In the genomic region with DNA sequence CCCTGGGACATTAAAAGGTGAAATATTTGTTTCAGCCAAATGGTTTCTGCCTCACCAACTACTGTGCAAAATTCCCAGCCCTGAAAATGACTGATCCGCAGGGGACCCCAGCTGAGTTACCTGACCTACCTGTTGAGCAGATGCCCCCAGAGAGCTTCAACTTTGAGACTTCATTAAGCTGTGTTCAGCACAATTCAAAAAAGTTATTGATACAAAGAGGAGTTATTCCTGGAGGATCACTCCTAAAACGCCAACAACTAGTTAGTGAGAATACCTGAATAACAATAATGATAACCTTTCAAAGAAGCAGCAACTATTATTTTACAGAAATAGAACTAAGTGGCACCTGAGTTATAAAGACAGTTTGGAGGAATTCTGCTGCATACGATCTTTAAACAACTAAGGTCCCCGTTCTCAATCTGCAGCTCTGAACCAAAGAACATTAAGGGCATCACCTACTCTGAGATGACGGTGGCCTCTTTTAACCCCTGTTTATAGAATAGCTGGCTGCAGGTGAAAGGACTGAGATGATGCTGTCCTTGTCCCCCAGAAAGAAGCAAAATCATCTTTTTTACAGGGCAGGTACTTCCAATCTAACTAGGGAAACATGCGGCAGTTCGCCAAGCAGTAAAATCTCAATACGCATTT, we compare ENCODE assay signal across 9 cellular contexts. TPM values are rescaled to one million over a fixed set of nuclear protein-coding genes. Genes with fewer than 3 reads are reported as not detected.
DNase-seq lines count a peak whose midpoint lies in the region; ATAC-seq and TF ChIP-seq lines count a peak whose summit lies in the region.
"Had no signal": no experiment of that assay in that cellular context is flagged by ENCODE, and none has a peak within 500 bp of the region (broad histone marks: within the 10 kb centered on the region; RNA-seq: fewer than 3 reads in every experiment).

No MANE protein-coding gene starts in this region.

- H3K14ac ChIP-seq in neuronal stem cell (ENCODE audit: low read length): no peak overlapping the region

- H3K27me3 ChIP-seq in CD4-positive, alpha-beta T cell (ENCODE audit: control insufficient read depth, insufficient read depth, low read length): peaks cover 45% of the 10 kb centered on the region
- H3K27me3 ChIP-seq in ectodermal cell (ENCODE audit: control insufficient read depth, insufficient read depth, low read length, poor library complexity, severe bottlenecking): peaks cover 24% of the 10 kb centered on the region
- peaks cover 0 to 39% (median 12%) of the 10 kb centered on the region in 3 experiments for H3K27me3 ChIP-seq in neuronal stem cell (ENCODE audit: control insufficient read depth in 3 of 3, insufficient read depth in 3 of 3, low read depth in 1 of 3, low read length in 3 of 3)

- DNase-seq in CD4-positive, alpha-beta T cell: no peak
- peak; percentile 9 for DNase-seq in KBM-7
- DNase-seq in neuronal stem cell (ENCODE audit: low spot score): no peak
- DNase-seq in DMS 273 (lab: John Stamatoyannopoulos, UW; ENCODE audit: unreplicated experiment): no peak
- no peak for DNase-seq in effector CD4-positive, alpha-beta T cell

- H2BK5ac ChIP-seq in neuronal stem cell (ENCODE audit: low read length): no peak overlapping the region

- no peaks in the 10 kb centered on the region for H3K9me3 ChIP-seq in CD4-positive, alpha-beta T cell (ENCODE audit: control insufficient read depth, low read length)
- H3K9me3 ChIP-seq in ectodermal cell (ENCODE audit: control insufficient read depth, low read length) (no peaks in the 10 kb centered on the region), neuronal stem cell (replicated peaks in 1 of 2; ENCODE audit: control insufficient read depth in 2 of 2, insufficient read depth in 1 of 2, low read depth in 1 of 2, low read length in 2 of 2) (no peaks in the 10 kb centered on the region)

- intact Hi-C loops in CD4-positive, alpha-beta T cell (cut with DNase I, micrococcal nuclease): no loop called here

- H3K9ac ChIP-seq in neuronal stem cell (ENCODE audit: low read depth, low read length, poor library complexity): no peak overlapping the region

- no peak overlapping the region for H3K27ac ChIP-seq in CD4-positive, alpha-beta T cell (ENCODE audit: low read depth, low read length)
- H3K27ac ChIP-seq in ectodermal cell (ENCODE audit: insufficient read depth, low read depth, low read length, poor library complexity, severe bottlenecking) (no peak overlapping the region), neuronal stem cell (replicated peaks; ENCODE audit: low read length) (no peak overlapping the region)

- H3K4me2 ChIP-seq in neuronal stem cell (ENCODE audit: insufficient read depth, low read length, poor library complexity, severe bottlenecking): peak overlapping the region; percentile 91

- H3K36me3 ChIP-seq in ectodermal cell (ENCODE audit: control insufficient read depth, insufficient read depth, low read length): no peaks in the 10 kb centered on the region
- H3K36me3 ChIP-seq in neuronal stem cell (replicated peaks in 1 of 2; ENCODE audit: control insufficient read depth in 2 of 2, insufficient read depth in 2 of 2, low read length in 2 of 2): no peaks in the 10 kb centered on the region

- H3K4ac ChIP-seq in neuronal stem cell (ENCODE audit: low read length): no peak overlapping the region

- H4K91ac ChIP-seq in neuronal stem cell (ENCODE audit: low read depth, low read length, poor library complexity): no peak overlapping the region

- peaks cover 22% of the 10 kb centered on the region for H3K4me1 Mint-ChIP-seq in CD4-positive, alpha-beta T cell (ENCODE audit: low read depth)

- H3K9me3 Mint-ChIP-seq in CD4-positive, alpha-beta T cell: no peaks in the 10 kb centered on the region

- POLR2A ChIA-PET in CD4-positive, alpha-beta T cell (lab: Charles Lee): no interaction called here

- peak overlapping the region; percentile 76 for H3K4me3 Mint-ChIP-seq in CD4-positive, alpha-beta T cell

- no peak overlapping the region for H3K23ac ChIP-seq in neuronal stem cell (ENCODE audit: low read depth, low read length, poor library complexity)

- no peak overlapping the region for H2BK120ac ChIP-seq in neuronal stem cell (ENCODE audit: low read depth, low read length)

- ATAC-seq in CD4-positive, alpha-beta T cell (ENCODE audit: poor library complexity): no peak
- ATAC-seq in HG02973 (IDR thresholded peaks at IDR 0.05; ENCODE audit: unreplicated experiment) (no peak), GM21717 (IDR thresholded peaks at IDR 0.05; ENCODE audit: unreplicated experiment) (no peak)

- no peak overlapping the region for H2BK15ac ChIP-seq in neuronal stem cell (ENCODE audit: low read length)

- CTCF ChIA-PET in CD4-positive, alpha-beta T cell (lab: Charles Lee): no interaction called here

- WGBS in ectodermal cell, 2 experiments: 79 to 80% methylated on average over 7 to 8 of the region's 8 CpGs
- WGBS in neuronal stem cell (ENCODE audit: extremely low coverage in 2 of 2, insufficient read length in 2 of 2, insufficient replicate concordance in 1 of 2), 2 donors: no CpG with 5 or more reads among the region's 8 CpGs

- no peak overlapping the region for H3K27ac Mint-ChIP-seq in CD4-positive, alpha-beta T cell
- H3K27ac Mint-ChIP-seq: dendritic cell treated with granulocyte-macrophage colony-stimulating factor and Interleukin-4, amounts not matched to agents 40 ng/mL and 50 ng/mL, for 4 days had no signal

- H2BK12ac ChIP-seq in neuronal stem cell (ENCODE audit: low read length): no peak overlapping the region

- no peaks in the 10 kb centered on the region for H3K79me1 ChIP-seq in neuronal stem cell (ENCODE audit: low read depth, low read length)

- no peak for TF ChIP-seq CTCF in CD4-positive, alpha-beta T cell (IDR thresholded peaks at IDR 0.05)

- H3K27me3 Mint-ChIP-seq in CD4-positive, alpha-beta T cell: peaks cover 68% of the 10 kb centered on the region

- no peaks in the 10 kb centered on the region for H3K4me1 ChIP-seq in ectodermal cell (ENCODE audit: control insufficient read depth, insufficient read depth, low read length)
- H3K4me1 ChIP-seq in neuronal stem cell (ENCODE audit: control insufficient read depth in 2 of 2, insufficient read depth in 1 of 2, low read depth in 1 of 2, low read length in 2 of 2): peaks cover 0 to 4% of the 10 kb centered on the region in 2 donors

- no peak overlapping the region for H2AK5ac ChIP-seq in neuronal stem cell (ENCODE audit: low read depth, low read length)

- H3K4me3 ChIP-seq in ectodermal cell (ENCODE audit: insufficient read depth, low read depth, low read length): peak overlapping the region; percentile 26
- H3K4me3 ChIP-seq in neuronal stem cell (ENCODE audit: low read length in 2 of 2): no peak overlapping the region

- H3K18ac ChIP-seq in neuronal stem cell (ENCODE audit: low read length): no peak overlapping the region

- in situ Hi-C loops in KBM-7 (cut with MboI; ENCODE audit: low pct_unique_long_range_greater_than_20kb, low sequenced_read_pairs): no loop called here

- H2AFZ ChIP-seq in neuronal stem cell (ENCODE audit: low read length): peak overlapping the region; percentile 81

- H4K8ac ChIP-seq in neuronal stem cell (ENCODE audit: low read depth, low read length): no peak overlapping the region

- no peaks in the 10 kb centered on the region for H3K36me3 Mint-ChIP-seq in CD4-positive, alpha-beta T cell (ENCODE audit: low read depth)

RNA-seq across cellular contexts. Expression of gene GADL1, which starts 0.7 kb away (rescaled TPM):
- total RNA-seq in CD4-positive, alpha-beta T cell: not detected
- polyA plus RNA-seq in ectodermal cell (2013, experiment 1 of 4): 0.13 TPM
- 0.05 TPM for polyA plus RNA-seq in ectodermal cell (2013, experiment 2 of 4)
- polyA plus RNA-seq in ectodermal cell (2013, experiment 3 of 4): 0.11 TPM
- 0.04 TPM for polyA plus RNA-seq in ectodermal cell (2013, experiment 4 of 4)
- polyA plus RNA-seq in neuronal stem cell (2013, experiment 1 of 2): not detected
- not detected for polyA plus RNA-seq in neuronal stem cell (2013, experiment 2 of 2)
